ENCODE assay signal across 12 cellular contexts in the genomic region with DNA sequence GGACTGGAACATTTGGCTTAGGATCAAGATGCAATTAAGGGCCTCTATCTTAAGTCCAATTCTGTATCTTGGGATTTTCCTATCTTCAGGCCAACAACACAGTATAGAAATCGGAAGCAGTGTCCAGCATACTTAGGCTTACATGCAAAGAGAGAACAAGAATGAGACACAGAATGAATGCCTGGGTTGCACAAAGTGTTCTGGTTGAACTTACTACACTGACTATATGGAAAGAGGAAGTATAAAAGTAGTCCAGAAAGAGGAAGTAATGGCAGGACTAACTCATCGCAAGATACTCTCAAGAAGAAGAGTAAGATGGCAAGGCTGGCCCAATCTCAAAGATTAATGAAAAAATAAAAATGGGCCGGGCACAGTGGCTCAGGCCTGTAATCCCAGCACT.
DNase-seq lines count a peak whose midpoint lies in the region; ATAC-seq, FAIRE-seq and TF ChIP-seq lines count a peak whose summit lies in the region.
"Had no signal": no experiment of that assay in that cellular context is flagged by ENCODE, and none has a peak within 500 bp of the region (broad histone marks: within the 10 kb centered on the region; RNA-seq: fewer than 3 reads in every experiment).

No MANE protein-coding gene starts in this region.

- H3K27me3 Mint-ChIP-seq in naive thymus-derived CD4-positive, alpha-beta T cell = no peaks in the 10 kb centered on the region
- H3K27me3 Mint-ChIP-seq in activated CD4-positive, alpha-beta T cell treated with anti-CD3 and anti-CD28 coated beads, Interleukin-2, amount 10 ng/mL, durations not matched to agents 7 days and 5 days = no peaks in the 10 kb centered on the region

- peaks cover 0 to 6% (median 0%) of the 10 kb centered on the region in 7 donors for H3K4me1 Mint-ChIP-seq in naive thymus-derived CD4-positive, alpha-beta T cell
- H3K4me1 Mint-ChIP-seq in activated CD4-positive, alpha-beta T cell treated with anti-CD3 and anti-CD28 coated beads, Interleukin-2, amount 10 ng/mL, durations not matched to agents 7 days and 5 days = no peaks in the 10 kb centered on the region

- no peaks in the 10 kb centered on the region for H3K9me3 Mint-ChIP-seq in naive thymus-derived CD4-positive, alpha-beta T cell
- H3K9me3 Mint-ChIP-seq in activated CD4-positive, alpha-beta T cell treated with anti-CD3 and anti-CD28 coated beads, Interleukin-2, amount 10 ng/mL, durations not matched to agents 7 days and 5 days = no peaks in the 10 kb centered on the region
- H3K9me3 Mint-ChIP-seq: nephron progenitor cell had no signal

- TF ChIP-seq POLR2A in uterus (IDR thresholded peaks at IDR 0.05) = no peak

- intact Hi-C loops in naive thymus-derived CD4-positive, alpha-beta T cell (cut with micrococcal nuclease) = no loop called here
- intact Hi-C loops in uterus (cut with DNase I; ENCODE audit: low total_unique reads) = no loop called here

- FAIRE-seq in frontal cortex (lab: Jason Lieb, UNC) = no peak

- peaks cover 3 to 25% (median 11%) of the 10 kb centered on the region in 5 donors for H3K36me3 Mint-ChIP-seq in naive thymus-derived CD4-positive, alpha-beta T cell
- no peaks in the 10 kb centered on the region for H3K36me3 Mint-ChIP-seq in activated CD4-positive, alpha-beta T cell treated with anti-CD3 and anti-CD28 coated beads, Interleukin-2, amount 10 ng/mL, durations not matched to agents 7 days and 5 days (ENCODE audit: low read depth)

- H3K4me3 ChIP-seq in naive thymus-derived CD4-positive, alpha-beta T cell (ENCODE audit: low read length) = no peak overlapping the region
- H3K4me3 ChIP-seq in uterus = no peak overlapping the region
- H3K4me3 ChIP-seq: thoracic aorta had no signal

- no peaks in the 10 kb centered on the region for H3K9me3 ChIP-seq in naive thymus-derived CD4-positive, alpha-beta T cell (ENCODE audit: control insufficient read depth in 2 of 3, low read length in 3 of 3)
- H3K9me3 ChIP-seq in uterus = no peaks in the 10 kb centered on the region
- H3K9me3 ChIP-seq: thoracic aorta had no signal

- no peak for TF ChIP-seq CTCF in uterus (IDR thresholded peaks at IDR 0.05)

- no peaks in the 10 kb centered on the region for H3K27me3 ChIP-seq in naive thymus-derived CD4-positive, alpha-beta T cell (ENCODE audit: control insufficient read depth in 2 of 2, insufficient read depth in 2 of 2, low read length in 2 of 2)
- H3K27me3 ChIP-seq in uterus = no peaks in the 10 kb centered on the region

- no peak overlapping the region for H3K4me3 Mint-ChIP-seq in naive thymus-derived CD4-positive, alpha-beta T cell
- H3K4me3 Mint-ChIP-seq in activated CD4-positive, alpha-beta T cell treated with anti-CD3 and anti-CD28 coated beads, Interleukin-2, amount 10 ng/mL, durations not matched to agents 7 days and 5 days = no peak overlapping the region
- H3K4me3 Mint-ChIP-seq: nephron progenitor cell had no signal

- POLR2A ChIA-PET in naive thymus-derived CD4-positive, alpha-beta T cell (lab: Charles Lee) = no interaction called here
- POLR2A ChIA-PET in activated CD4-positive, alpha-beta T cell treated with anti-CD3 and anti-CD28 coated beads, Interleukin-2, amount 10 ng/mL, durations not matched to agents 7 days and 5 days (lab: Charles Lee) = no interaction called here

- no peaks in the 10 kb centered on the region for H3K4me1 ChIP-seq in naive thymus-derived CD4-positive, alpha-beta T cell (ENCODE audit: control insufficient read depth in 2 of 2, insufficient read depth in 2 of 2, low read length in 2 of 2)
- no peaks in the 10 kb centered on the region for H3K4me1 ChIP-seq in uterus

- ATAC-seq in GM18907 (IDR thresholded peaks at IDR 0.05; ENCODE audit: unreplicated experiment) = peak; percentile 65
- peak; percentile 75 for ATAC-seq in HG02852 (IDR thresholded peaks at IDR 0.05; ENCODE audit: unreplicated experiment)
- ATAC-seq in naive thymus-derived CD4-positive, alpha-beta T cell = peak; percentile 77
- ATAC-seq: PC-3 had no signal

- no peak overlapping the region for H3K27ac ChIP-seq in naive thymus-derived CD4-positive, alpha-beta T cell (ENCODE audit: low read depth, low read length)
- no peak overlapping the region for H3K27ac ChIP-seq in uterus
- H3K27ac ChIP-seq: thoracic aorta had no signal

- CTCF ChIA-PET in naive thymus-derived CD4-positive, alpha-beta T cell (lab: Charles Lee) = no interaction called here
- CTCF ChIA-PET in activated CD4-positive, alpha-beta T cell treated with anti-CD3 and anti-CD28 coated beads, Interleukin-2, amount 10 ng/mL, durations not matched to agents 7 days and 5 days (lab: Charles Lee) = interaction anchor here (0.6 kb wide), 1 partner anchor 923 kb away, joined by 3 read pairs; no protein-coding TSS in a partner anchor

- H3K36me3 ChIP-seq in naive thymus-derived CD4-positive, alpha-beta T cell (ENCODE audit: control insufficient read depth in 2 of 3, insufficient read depth in 3 of 3, low read length in 3 of 3) = peaks cover 0 to 3% (median 2%) of the 10 kb centered on the region in 3 experiments
- no peaks in the 10 kb centered on the region for H3K36me3 ChIP-seq in uterus
- H3K36me3 ChIP-seq: thoracic aorta had no signal

- H3K27ac Mint-ChIP-seq in naive thymus-derived CD4-positive, alpha-beta T cell = no peak overlapping the region
- H3K27ac Mint-ChIP-seq in activated CD4-positive, alpha-beta T cell treated with anti-CD3 and anti-CD28 coated beads, Interleukin-2, amount 10 ng/mL, durations not matched to agents 7 days and 5 days = no peak overlapping the region
- H3K27ac Mint-ChIP-seq: nephron progenitor cell had no signal

- DNase-seq in NOMO-1 treated with DMSO at 0.1 percent for 48 hours (lab: John Stamatoyannopoulos, UW; ENCODE audit: unreplicated experiment) (peak; percentile 97), uterus (no peak), frontal cortex (ENCODE audit: low spot score in 2 of 2) (no peak), NCI-H524 treated with DMSO at 0.1 percent for 48 hours (lab: John Stamatoyannopoulos, UW) (no peak)
- no peak for DNase-seq in naive thymus-derived CD4-positive, alpha-beta T cell
- DNase-seq in activated CD4-positive, alpha-beta T cell treated with anti-CD3 and anti-CD28 coated beads, Interleukin-2, amount 10 ng/mL, durations not matched to agents 7 days and 5 days = no peak
- DNase-seq: effector memory CD4-positive, alpha-beta T cell; nephron progenitor cell; PC-3 had no signal
